Comparison of ENCODE assay signal across 9 cellular contexts in genomic region chr1:56409112-56409691, GRCh38.
DNase-seq lines count a peak whose midpoint lies in the region; ATAC-seq and TF ChIP-seq lines count a peak whose summit lies in the region.
"Had no signal": no experiment of that assay in that cellular context is flagged by ENCODE, and none has a peak within 500 bp of the region (broad histone marks: within the 10 kb centered on the region; RNA-seq: fewer than 3 reads in every experiment).

No MANE protein-coding gene starts in this region.

- no peaks in the 10 kb centered on the region for H3K79me2 ChIP-seq in Loucy (ENCODE audit: insufficient read depth, low read length)

- H3K27me3 ChIP-seq in Loucy (ENCODE audit: insufficient read depth, low read length, poor library complexity, severe bottlenecking), result no peaks in the 10 kb centered on the region

- H3F3A ChIP-seq in Loucy (ENCODE audit: low read depth), result no peaks in the 10 kb centered on the region

- H3K9me3 ChIP-seq in Loucy (ENCODE audit: insufficient read depth, low read depth, low read length), result no peaks in the 10 kb centered on the region

- H4K20me1 ChIP-seq in Loucy (ENCODE audit: insufficient read depth, low read length, poor library complexity, severe bottlenecking), result no peaks in the 10 kb centered on the region

- no peak overlapping the region for H3K9ac ChIP-seq in Loucy (ENCODE audit: low read depth, low read length, poor library complexity, severe bottlenecking)

- H3K4me1 ChIP-seq in Loucy (ENCODE audit: insufficient read depth, low read length, poor library complexity, severe bottlenecking), result no peaks in the 10 kb centered on the region

- peak; percentile 75 for ATAC-seq in esophagus mucosa

- H3K9me2 ChIP-seq in Loucy (replicated peaks; ENCODE audit: low read depth, low read length), result no peaks in the 10 kb centered on the region

- no peaks in the 10 kb centered on the region for H3K36me3 ChIP-seq in Loucy (ENCODE audit: insufficient read depth, low read length)

- DNase-seq in NCI-H345 (lab: John Stamatoyannopoulos, UW) (peak; percentile 9), NCI-H345 treated with DMSO at 0.1 percent for 48 hours (lab: John Stamatoyannopoulos, UW; ENCODE audit: unreplicated experiment) (no peak), renal cortical epithelial cell (ENCODE audit: low read depth) (peak; percentile 36), NCI-H1417 treated with DMSO at 0.1 percent for 48 hours (lab: John Stamatoyannopoulos, UW) (no peak), NCI-H1092 (lab: John Stamatoyannopoulos, UW) (no peak)
- DNase-seq in NK-92 treated with Interleukin-12 subunit alpha and Interleukin-12 subunit beta, amount 100 ng/mL, for 24 hours (lab: John Stamatoyannopoulos, UW), result no peak

- H2AFZ ChIP-seq in Loucy (ENCODE audit: low read length), result no peak overlapping the region

- H3K4me3 ChIP-seq in Loucy (ENCODE audit: low read length, poor library complexity, severe bottlenecking), result no peak overlapping the region
- H3K4me3 ChIP-seq: coronary artery had no signal

- no peak overlapping the region for H3K4me2 ChIP-seq in Loucy (ENCODE audit: low read depth, low read length, poor library complexity, severe bottlenecking)

- peak; percentile 43 for TF ChIP-seq CTCF in Loucy (conservative IDR thresholded peaks at IDR 0.05; ENCODE audit: low read length)

Comparison
In these comparisons a context has a peak if more than half of its experiments do, and no peak if none do; other contexts are left out.
1. DNase-seq: peak in NCI-H345 (single experiment) and renal cortical epithelial cell (single experiment); none in NCI-H345 treated with DMSO at 0.1 percent for 48 hours (single experiment), NCI-H1417 treated with DMSO at 0.1 percent for 48 hours (single experiment), NCI-H1092 (single experiment) and NK-92 treated with Interleukin-12 subunit alpha and Interleukin-12 subunit beta, amount 100 ng/mL, for 24 hours (single experiment).